1 cellular context compared by ENCODE assay signal in genomic region chr12:98514984-98515367, GRCh38.
TF ChIP-seq lines count a peak whose summit lies in the region.

No MANE protein-coding gene starts in this region.

TF ChIP-seq in GM23338, 12 proteins besides CTCF, POLR2A, EP300 and RAD21 (continued from another document):
- TF ChIP-seq EZH2 (IDR thresholded peaks at IDR 0.05; ENCODE audit: low read depth, unreplicated experiment) (no peak), ZNF114 (CRISPR knock-in tag; IDR thresholded peaks at IDR 0.05) (no peak), ZNF331 (CRISPR knock-in tag; IDR thresholded peaks at IDR 0.05; ENCODE audit: low read depth) (no peak), POLR2AphosphoS5 (IDR thresholded peaks at IDR 0.05; ENCODE audit: low read depth) (no peak), JUNB (IDR thresholded peaks at IDR 0.05; ENCODE audit: unreplicated experiment) (no peak)
